In the genomic region with DNA sequence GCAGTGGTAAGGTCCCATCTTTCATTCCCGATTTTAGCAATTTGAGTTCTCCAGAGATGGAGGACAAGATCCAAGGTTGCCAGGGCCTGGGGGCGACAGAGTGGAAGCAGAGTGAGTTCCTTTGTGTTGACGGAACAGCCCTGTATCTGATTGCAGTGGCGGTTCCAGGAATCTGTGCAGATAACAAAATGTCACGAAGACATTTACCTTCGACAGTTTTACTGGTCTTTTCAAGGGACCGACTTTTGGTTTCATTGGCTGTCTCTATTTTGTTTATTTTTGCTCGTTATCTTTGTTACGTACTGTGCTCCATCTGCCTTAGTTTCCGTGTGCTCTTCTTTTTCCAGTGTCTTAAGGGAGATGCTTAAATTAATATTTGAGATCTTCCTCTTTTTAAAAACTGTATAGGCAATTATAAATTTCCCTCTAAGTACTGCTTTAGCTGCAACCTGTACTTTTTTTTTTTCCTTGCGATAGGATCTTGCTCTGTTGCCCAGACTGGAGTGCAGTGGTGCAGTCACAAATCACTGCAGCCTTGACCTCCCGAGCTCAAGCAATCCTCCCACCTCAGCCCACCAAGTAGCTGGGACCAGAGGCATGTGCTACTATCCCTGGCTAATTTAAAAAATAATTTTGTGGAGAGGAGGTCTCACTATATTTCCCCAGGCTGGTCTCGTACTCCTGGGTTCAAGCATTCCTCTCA, we compare ENCODE assay signal across 14 cellular contexts.
"Had no signal": no experiment of that assay in that cellular context is flagged by ENCODE, and none has a peak within 500 bp of the region (broad histone marks: within the 10 kb centered on the region; RNA-seq: fewer than 3 reads in every experiment).

No MANE protein-coding gene starts in this region.

- H3K27ac ChIP-seq: foreskin keratinocyte, lower lobe of right lung had no signal

- H3K9me3 ChIP-seq: lower lobe of right lung had no signal

- FAIRE-seq: urothelium cell line had no signal

- H3K27me3 ChIP-seq: foreskin keratinocyte had no signal

- H3K4me1 ChIP-seq: foreskin keratinocyte had no signal

- DNase-seq: activated CD4-positive, alpha-beta T cell treated with anti-CD3 and anti-CD28 coated beads for 1 hour; activated CD8-positive, alpha-beta T cell treated with anti-CD3 and anti-CD28 coated beads for 36 hours; activated gamma-delta T cell treated with Interleukin-2 at 50 U/mL for 16 hours; activated naive CD8-positive, alpha-beta T cell treated with anti-CD3 and anti-CD28 coated beads for 36 hours; activated T-cell treated with anti-CD3 and anti-CD28 coated beads, Interleukin-2, amount 50 U/mL, for 48 hours; cortex of kidney; effector CD8-positive, alpha-beta T cell; foreskin keratinocyte; immature natural killer cell; lower lobe of right lung; midbrain; stimulated activated CD4-positive, alpha-beta T cell treated with anti-CD3 and anti-CD28 coated beads, Interleukin-2, amount 100 ng/mL, for 48 hours had no signal

- H3K4me3 ChIP-seq: lower lobe of right lung had no signal

- ATAC-seq: activated CD8-positive, alpha-beta T cell treated with anti-CD3 and anti-CD28 coated beads for 36 hours; foreskin keratinocyte; lower lobe of right lung; stimulated activated memory B cell treated with anti-CD40 and anti-IgM and Interleukin-4, amounts not matched to agents 10 μg/mL and 1 μg/mL and 100 μg/mL, for 72 hours had no signal
